ENCODE assay signal across 30 cellular contexts in genomic region chr3:126918223-126918622, GRCh38.
"Had no signal": no experiment of that assay in that cellular context is flagged by ENCODE, and none has a peak within 500 bp of the region (broad histone marks: within the 10 kb centered on the region; RNA-seq: fewer than 3 reads in every experiment).

No MANE protein-coding gene starts in this region.

- H3K27ac Mint-ChIP-seq: naive thymus-derived CD8-positive, alpha-beta T cell; natural killer cell treated with Interleukin-12 subunit alpha and Interleukin-12 subunit beta and Interleukin-15 and Interleukin-18, amount 100 ng/mL, for 72 hours; nephron progenitor cell; progenitor cell of endocrine pancreas; stimulated activated memory B cell treated with anti-CD40 and anti-IgM and Interleukin-4, amounts not matched to agents 10 μg/mL and 1 μg/mL and 100 μg/mL, for 72 hours; stimulated activated naive CD8-positive, alpha-beta T cell treated with anti-CD3 and anti-CD28 coated beads, Interleukin-15, amount 100 ng/mL, for 72 hours; type B pancreatic cell had no signal

- H3K4me3 ChIP-seq: pancreas, psoas muscle, right lobe of liver, skin epidermis, smooth muscle cell, spleen, suprapubic skin, testis, tibial artery, transverse colon, upper lobe of right lung, uterus had no signal

- H3K36me3 Mint-ChIP-seq: type B pancreatic cell had no signal

- H3K9me3 ChIP-seq: neutrophil, pancreas, psoas muscle, right lobe of liver, suprapubic skin, testis, tibial artery, transverse colon, upper lobe of right lung, uterus had no signal

- DNase-seq: naive thymus-derived CD8-positive, alpha-beta T cell; nephron progenitor cell; nucleus accumbens; pancreas; psoas muscle; right cardiac atrium; right lobe of liver; spleen; stimulated activated CD4-positive, alpha-beta T cell treated with anti-CD3 and anti-CD28 coated beads, Interleukin-12 subunit alpha, Interleukin-12 subunit beta, amount 100 ng/mL, for 4 hours; stimulated activated CD4-positive, alpha-beta T cell treated with anti-CD3 and anti-CD28 coated beads, Interleukin-1b, Interleukin-23, amount 100 ng/mL, for 48 hours; stimulated activated CD4-positive, alpha-beta T cell treated with anti-CD3 and anti-CD28 coated beads, Interleukin-4, amount 100 ng/mL, for 1 hour; stimulated activated CD4-positive, alpha-beta T cell treated with anti-CD3 and anti-CD28 coated beads, Interleukin-4, amount 100 ng/mL, for 4 hours; stimulated activated CD8-positive, alpha-beta memory T cell treated with anti-CD3 and anti-CD28 coated beads, Interleukin-4, amount 100 ng/mL, for 48 hours; stimulated activated naive CD4-positive, alpha-beta T cell; stimulated activated naive CD8-positive, alpha-beta T cell treated with anti-CD3 and anti-CD28 coated beads, Interleukin-15, amount 100 ng/mL, for 72 hours; stimulated activated naive CD8-positive, alpha-beta T cell treated with anti-CD3 and anti-CD28 coated beads, Interleukin-15, Interleukin-2, amounts not matched to agents 100 U/mL and 50 U/mL, for 24 hours; substantia nigra; testis; transverse colon; upper lobe of right lung; uterus had no signal

- H3K4me2 ChIP-seq: smooth muscle cell had no signal

- H3K27me3 ChIP-seq: pancreas, right lobe of liver, suprapubic skin, testis, tibial artery, transverse colon, upper lobe of right lung, uterus had no signal

- ATAC-seq: naive thymus-derived CD8-positive, alpha-beta T cell; natural killer cell treated with Interleukin-12 subunit alpha and Interleukin-12 subunit beta and Interleukin-15 and Interleukin-18, amount 100 ng/mL, for 72 hours; pancreas; psoas muscle; right cardiac atrium; right lobe of liver; stimulated activated memory B cell treated with anti-CD40 and anti-IgM and Interleukin-4, amounts not matched to agents 10 μg/mL and 1 μg/mL and 100 μg/mL, for 72 hours; stimulated activated naive CD8-positive, alpha-beta T cell treated with anti-CD3 and anti-CD28 coated beads, Interleukin-15, amount 100 ng/mL, for 72 hours; stimulated activated naive CD8-positive, alpha-beta T cell treated with anti-CD3 and anti-CD28 coated beads, Interleukin-15, Interleukin-2, amounts not matched to agents 100 U/mL and 50 U/mL, for 24 hours; upper lobe of right lung had no signal

- H3K27ac ChIP-seq: neutrophil, pancreas, psoas muscle, right lobe of liver, skin epidermis, spleen, suprapubic skin, testis, tibial artery, transverse colon, upper lobe of right lung, uterus had no signal

- H3K36me3 ChIP-seq: neutrophil, pancreas, right lobe of liver, suprapubic skin, transverse colon, upper lobe of right lung, uterus had no signal

- H3K4me1 ChIP-seq: psoas muscle, right lobe of liver, suprapubic skin, testis, tibial artery, transverse colon, uterus had no signal

- H3K9me3 Mint-ChIP-seq: natural killer cell treated with Interleukin-12 subunit alpha and Interleukin-12 subunit beta and Interleukin-15 and Interleukin-18, amount 100 ng/mL, for 72 hours; stimulated activated naive CD8-positive, alpha-beta T cell treated with anti-CD3 and anti-CD28 coated beads, Interleukin-15, amount 100 ng/mL, for 72 hours; type B pancreatic cell had no signal
